In the genomic region with DNA sequence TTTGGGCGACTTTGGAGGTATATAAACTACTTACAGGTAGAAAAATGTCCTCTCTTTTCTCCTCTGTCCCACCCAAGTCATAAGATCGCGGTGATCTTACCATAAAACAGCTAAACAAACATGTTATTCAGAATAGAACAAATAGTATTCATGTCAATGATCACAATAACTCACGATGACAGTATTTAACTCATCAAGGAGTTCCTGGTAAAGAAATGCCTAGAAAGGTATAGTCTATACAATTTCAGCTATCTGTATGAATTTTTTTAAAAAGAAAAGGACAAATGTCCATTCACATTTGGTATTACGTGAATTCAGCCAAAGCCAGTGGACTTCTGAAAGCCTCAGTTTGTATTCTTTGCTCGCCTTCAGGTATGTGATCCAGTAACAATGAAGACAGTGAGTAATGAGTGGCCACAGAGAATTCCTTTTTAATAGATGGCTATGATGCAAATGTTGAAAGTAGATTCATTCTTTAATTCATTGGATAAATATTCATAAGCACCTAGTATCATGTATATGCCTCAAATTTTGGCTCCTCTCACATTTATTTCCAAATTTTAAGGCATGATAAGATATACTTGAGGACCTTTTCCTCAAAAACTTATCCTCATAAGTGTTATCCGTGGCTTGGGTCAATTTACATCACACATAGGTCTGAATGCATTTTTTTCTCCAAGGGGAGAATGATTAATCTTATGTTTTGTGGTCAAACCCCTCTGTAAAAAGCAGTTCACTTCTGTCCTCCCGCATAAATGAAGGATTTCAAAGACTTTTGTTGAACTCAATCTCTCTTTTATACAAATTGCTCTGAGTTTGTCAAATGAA, we compare ENCODE assay signal across 2 cellular contexts.
TF ChIP-seq lines count a peak whose summit lies in the region.

No MANE protein-coding gene starts in this region.

TF ChIP-seq in HEK293, 187 proteins besides CTCF, POLR2A, EP300 and RAD21:
- TF ChIP-seq ZNF660 (tag by site-specific recombination; IDR thresholded peaks at IDR 0.05) (no peak), BCL6B (tag by site-specific recombination; IDR thresholded peaks at IDR 0.05) (peak; percentile 42; the same call in 1 of the 2 replicates), ZNF521 (tag by site-specific recombination; IDR thresholded peaks at IDR 0.05) (no peak)

TF ChIP-seq in endothelial cell of umbilical vein, 7 proteins besides CTCF, POLR2A, EP300 and RAD21:
- TF ChIP-seq POLR2AphosphoS5 (IDR thresholded peaks at IDR 0.05; ENCODE audit: insufficient read depth, low read depth, low read length) (no peak), JUN (IDR thresholded peaks at IDR 0.05; ENCODE audit: borderline replicate concordance, insufficient read depth, insufficient read length, low read depth) (no peak), MAX (IDR thresholded peaks at IDR 0.05; ENCODE audit: insufficient read depth, insufficient read length) (no peak), EZH2 (IDR thresholded peaks at IDR 0.05; ENCODE audit: borderline replicate concordance, low read depth, low read length, severe bottlenecking) (no peak)
